10 cellular contexts compared by ENCODE assay signal in the genomic region with DNA sequence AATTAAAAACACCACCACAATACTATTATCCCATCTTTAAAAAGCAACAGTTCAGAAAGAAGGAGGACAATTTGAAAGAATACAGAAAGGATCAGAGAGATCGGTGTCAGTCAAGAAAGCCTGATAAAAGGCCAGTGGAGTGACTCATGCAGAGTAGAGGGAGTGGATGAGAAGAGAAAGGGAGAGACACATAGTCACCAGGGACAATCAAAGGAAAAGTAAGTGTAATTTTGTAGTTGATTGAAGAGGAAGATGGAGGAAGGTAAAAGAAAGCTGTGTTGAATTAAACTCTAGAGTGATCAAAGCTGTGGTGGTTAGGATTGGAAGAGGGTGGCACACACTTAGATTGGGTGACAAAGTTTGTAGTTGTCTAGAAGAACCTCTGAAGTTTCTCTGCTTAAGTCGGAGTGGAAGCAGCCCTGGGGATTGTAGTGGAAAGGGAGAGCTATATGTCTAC. TPM values are rescaled to one million over a fixed set of nuclear protein-coding genes. Genes with fewer than 3 reads are reported as not detected.
A peak's percentile ranks its signal among the peaks of the same experiment; 100 is the strongest.
DNase-seq lines count a peak whose midpoint lies in the region; ATAC-seq and TF ChIP-seq lines count a peak whose summit lies in the region.
"Had no signal": no experiment of that assay in that cellular context is flagged by ENCODE, and none has a peak within 500 bp of the region (broad histone marks: within the 10 kb centered on the region; RNA-seq: fewer than 3 reads in every experiment).

No MANE protein-coding gene starts in this region.

- peaks cover 57% of the 10 kb centered on the region for H3K4me1 Mint-ChIP-seq in activated CD4-positive, alpha-beta T cell treated with anti-CD3 and anti-CD28 coated beads for 36 hours

- no peaks in the 10 kb centered on the region for H3K9me3 Mint-ChIP-seq in activated CD4-positive, alpha-beta T cell treated with anti-CD3 and anti-CD28 coated beads for 36 hours (ENCODE audit: low read depth)

- no peak overlapping the region for H3K4me3 ChIP-seq in SJSA1
- no peak overlapping the region for H3K4me3 ChIP-seq in epithelial cell of esophagus (ENCODE audit: low read length)
- H3K4me3 ChIP-seq in sigmoid colon = no peak overlapping the region

- TF ChIP-seq CTCF in epithelial cell of esophagus (IDR thresholded peaks at IDR 0.05; ENCODE audit: insufficient read depth, low read depth, low read length, missing control alignments) (no peak), sigmoid colon (IDR thresholded peaks at IDR 0.05) (no peak)

- TF ChIP-seq EP300 in sigmoid colon (IDR thresholded peaks at IDR 0.05) = no peak

- peaks cover 43% of the 10 kb centered on the region for H3K4me1 ChIP-seq in SJSA1 (replicated peaks)
- peaks cover 0 to 62% (median 44%) of the 10 kb centered on the region in 4 donors for H3K4me1 ChIP-seq in sigmoid colon

- H3K27me3 ChIP-seq in SJSA1 (replicated peaks) (no peaks in the 10 kb centered on the region), sigmoid colon (no peaks in the 10 kb centered on the region)

- peak; percentile 42 for DNase-seq in activated CD4-positive, alpha-beta T cell treated with anti-CD3 and anti-CD28 coated beads for 36 hours
- no peak for DNase-seq in activated CD4-positive, alpha-beta T cell treated with anti-CD3 and anti-CD28 coated beads for 1 hour
- DNase-seq in SJSA1 (ENCODE audit: low read depth in 1 of 2, low spot score in 2 of 2) = peak in 1 of 2 experiments; percentile 55
- DNase-seq in epithelial cell of esophagus (ENCODE audit: low read depth) = peak; percentile 59
- DNase-seq in sigmoid colon = no peak
- DNase-seq in NCI-H2029 treated with DMSO at 0.1 percent for 48 hours (lab: John Stamatoyannopoulos, UW) = no peak
- DNase-seq in NCI-H2029 (lab: John Stamatoyannopoulos, UW) = no peak
- no peak for DNase-seq in NCI-H82 treated with DMSO at 0.1 percent for 48 hours (lab: John Stamatoyannopoulos, UW; ENCODE audit: unreplicated experiment)
- DNase-seq: KBM-7 had no signal

- CTCF ChIA-PET in activated CD4-positive, alpha-beta T cell treated with anti-CD3 and anti-CD28 coated beads for 36 hours (lab: Charles Lee) = interaction anchor here (0.5 to 2.3 kb wide), 7 partner anchors 13 to 572 kb away, joined by 3 to 9 read pairs (median 4); no protein-coding TSS in a partner anchor

- no peak for TF ChIP-seq POLR2A in sigmoid colon (IDR thresholded peaks at IDR 0.05)

- H3K27ac ChIP-seq in SJSA1 (peak overlapping the region; percentile 53), sigmoid colon (peak overlapping the region; percentile 44 to 86 (median 65))

- H3K27me3 Mint-ChIP-seq in activated CD4-positive, alpha-beta T cell treated with anti-CD3 and anti-CD28 coated beads for 36 hours = peaks cover 2% of the 10 kb centered on the region

- no peaks in the 10 kb centered on the region for H3K9me3 ChIP-seq in SJSA1 (replicated peaks)
- H3K9me3 ChIP-seq in sigmoid colon = no peaks in the 10 kb centered on the region

- peaks cover 13% of the 10 kb centered on the region for H3K36me3 Mint-ChIP-seq in activated CD4-positive, alpha-beta T cell treated with anti-CD3 and anti-CD28 coated beads for 36 hours (ENCODE audit: low read depth)

- H3K27ac Mint-ChIP-seq in activated CD4-positive, alpha-beta T cell treated with anti-CD3 and anti-CD28 coated beads for 36 hours = peak overlapping the region; percentile 68

- ATAC-seq in activated CD4-positive, alpha-beta T cell treated with anti-CD3 and anti-CD28 coated beads for 36 hours = peak; percentile 79

- WGBS in sigmoid colon, 2 donors = 58 to 76% methylated on average over 2 of the region's 2 CpGs

- 0 out of 2 replicates have a peak, but pooled peaks cover 4% of the 10 kb centered on the region for H3K36me3 ChIP-seq in SJSA1
- no peaks in the 10 kb centered on the region for H3K36me3 ChIP-seq in sigmoid colon

- intact Hi-C loops in activated CD4-positive, alpha-beta T cell treated with anti-CD3 and anti-CD28 coated beads for 36 hours (cut with DNase I, micrococcal nuclease) = loop anchor here (1.0 kb wide), 2 partner anchors 14 to 21 kb away; a partner anchor contains a TSS
- intact Hi-C loops in sigmoid colon (cut with DNase I) = no loop called here

- H3K4me3 Mint-ChIP-seq in activated CD4-positive, alpha-beta T cell treated with anti-CD3 and anti-CD28 coated beads for 36 hours = peak overlapping the region; percentile 1

- POLR2A ChIA-PET in activated CD4-positive, alpha-beta T cell treated with anti-CD3 and anti-CD28 coated beads for 36 hours (lab: Charles Lee) = interaction anchor here (0.6 to 0.9 kb wide), 5 partner anchors 12 to 115 kb away, joined by 3 to 8 read pairs (median 4); a partner anchor contains a TSS

RNA-seq across cellular contexts. Expression of a gene that starts 14.1 kb away (rescaled TPM):
- total RNA-seq in activated CD4-positive, alpha-beta T cell treated with anti-CD3 and anti-CD28 coated beads for 36 hours = 10 to 100 TPM; 31.5 to 38.2 TPM
- 34.0 and 42.4 TPM in 2 replicates for total RNA-seq in SJSA1 (2014; rRNA removed; shearing (Covaris generic))
- 10 to 100 TPM; 28.8 to 52.6 (median 38.9) TPM for total RNA-seq in sigmoid colon
- polyA plus RNA-seq in sigmoid colon = 10 to 100 TPM; 17.4 to 25.0 (median 22.7) TPM

RNA-seq across cellular contexts. Expression of a gene that starts 39.9 kb away (rescaled TPM):
- total RNA-seq in activated CD4-positive, alpha-beta T cell treated with anti-CD3 and anti-CD28 coated beads for 36 hours = under 1 TPM in 1 of 2 experiments, not detected in 1; 0.04 TPM
- 0.66 TPM in 1 of 2 replicates, not detected in the other for total RNA-seq in SJSA1 (2014; rRNA removed; shearing (Covaris generic))
- total RNA-seq in sigmoid colon = 10 to 100 TPM; 15.3 to 35.2 (median 24.5) TPM
- 10 to 100 TPM in 1 of 3 donors, 1 to 10 TPM in 2; 2.8 to 26.2 (median 4.8) TPM for polyA plus RNA-seq in sigmoid colon
- total RNA-seq: activated CD8-positive, alpha-beta memory T cell treated with anti-CD3 and anti-CD28 coated beads for 36 hours had no signal

Comparison
In these comparisons a context has a peak if more than half of its experiments do, and no peak if none do; other contexts are left out.
1. DNase-seq: peak in activated CD4-positive, alpha-beta T cell treated with anti-CD3 and anti-CD28 coated beads for 36 hours (single experiment) and epithelial cell of esophagus (single experiment); none in activated CD4-positive, alpha-beta T cell treated with anti-CD3 and anti-CD28 coated beads for 1 hour (single experiment), sigmoid colon (single experiment), NCI-H2029 treated with DMSO at 0.1 percent for 48 hours (single experiment), NCI-H2029 (single experiment) and NCI-H82 treated with DMSO at 0.1 percent for 48 hours (single experiment).